In the genomic region with DNA sequence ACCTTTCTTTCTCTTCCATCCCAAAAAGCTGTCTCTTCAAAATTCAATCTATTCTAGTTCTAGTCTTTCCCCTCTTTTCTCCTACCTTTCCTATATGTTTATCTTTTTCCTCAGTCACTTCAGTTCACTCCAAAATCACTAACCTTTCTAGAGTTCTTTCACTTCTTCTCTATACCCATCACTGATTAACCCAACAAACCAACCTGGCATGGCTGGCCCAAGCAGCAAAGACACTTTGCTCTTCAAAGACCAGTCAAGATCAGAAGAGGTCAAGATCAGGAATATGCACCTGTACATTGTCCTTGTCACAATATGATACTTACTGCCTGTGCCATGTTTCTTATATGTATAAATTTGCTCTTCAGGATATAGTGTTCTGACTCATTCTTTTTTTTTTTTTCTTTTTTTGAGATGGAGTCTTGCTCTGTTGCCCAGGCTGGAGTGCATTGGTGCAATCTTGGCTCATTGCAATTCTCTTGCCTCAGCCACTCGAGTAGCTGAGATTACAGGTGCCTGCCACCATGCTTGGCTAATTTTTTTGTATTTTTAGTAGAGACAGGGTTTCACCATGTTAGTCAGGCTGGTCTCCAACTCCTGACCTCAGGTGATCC, we compare ENCODE assay signal across 24 cellular contexts.
"Had no signal": no experiment of that assay in that cellular context is flagged by ENCODE, and none has a peak within 500 bp of the region (broad histone marks: within the 10 kb centered on the region; RNA-seq: fewer than 3 reads in every experiment).

No MANE protein-coding gene starts in this region.

- H3K27ac Mint-ChIP-seq: activated CD8-positive, alpha-beta T cell treated with anti-CD3 and anti-CD28 coated beads, Interleukin-2, amount 10 ng/mL, durations not matched to agents 7 days and 5 days; activated naive CD8-positive, alpha-beta T cell treated with anti-CD3 and anti-CD28 coated beads, Interleukin-2, amount 10 ng/mL, durations not matched to agents 7 days and 5 days; T-helper 1 cell treated with Interleukin-12 subunit alpha and Interleukin-12 subunit beta and Interleukin-4 antibody, amounts not matched to agents 30 μg/mL and 1 μg/mL, for 36 hours; WTC11 had no signal

- DNase-seq: activated CD4-positive, alpha-beta T cell treated with anti-CD3 and anti-CD28 coated beads for 48 hours; activated CD4-positive, alpha-beta T cell treated with anti-CD3 and anti-CD28 coated beads, Interleukin-2, amount 50 U/mL, for 4 hours; activated CD4-positive, CD25-positive, alpha-beta regulatory T cell treated with anti-CD3 and anti-CD28 coated beads, Interleukin-2, amount 50 U/mL, for 72 hours; activated CD8-positive, alpha-beta memory T cell treated with anti-CD3 and anti-CD28 coated beads, Interleukin-2, amount 50 U/mL, for 48 hours; activated CD8-positive, alpha-beta T cell treated with anti-CD3 and anti-CD28 coated beads, Interleukin-2, amount 10 ng/mL, durations not matched to agents 7 days and 5 days; activated naive CD4-positive, alpha-beta T cell treated with anti-CD3 and anti-CD28 coated beads, Interleukin-2, amount 50 U/mL, for 16 hours; activated naive CD8-positive, alpha-beta T cell treated with anti-CD3 and anti-CD28 coated beads, Interleukin-2, amount 10 ng/mL, durations not matched to agents 7 days and 5 days; activated T-cell treated with anti-CD3 and anti-CD28 coated beads, Interleukin-2, amount 50 U/mL, for 1 hour; adrenal gland; anterior cingulate cortex; cerebellar nuclear complex; MG63; MV-4-11; NCI-H1092 treated with DMSO at 0.1 percent for 48 hours; NCI-H1417 treated with DMSO at 0.1 percent for 48 hours; NCI-H1694 treated with DMSO at 0.1 percent for 48 hours; NCI-H2029 treated with DMSO at 0.1 percent for 48 hours; NCI-H345; NCI-H510A; NCI-H526 treated with DMSO at 0.1 percent for 48 hours; PC-3; SHP77 treated with DMSO at 0.1 percent for 48 hours had no signal

- H3K4me1 Mint-ChIP-seq: activated naive CD8-positive, alpha-beta T cell treated with anti-CD3 and anti-CD28 coated beads, Interleukin-2, amount 10 ng/mL, durations not matched to agents 7 days and 5 days; WTC11 had no signal

- H3K9me3 Mint-ChIP-seq: activated naive CD8-positive, alpha-beta T cell treated with anti-CD3 and anti-CD28 coated beads, Interleukin-2, amount 10 ng/mL, durations not matched to agents 7 days and 5 days; T-helper 1 cell treated with Interleukin-12 subunit alpha and Interleukin-12 subunit beta and Interleukin-4 antibody, amounts not matched to agents 30 μg/mL and 1 μg/mL, for 36 hours; WTC11 had no signal

- H3K4me3 Mint-ChIP-seq: activated CD8-positive, alpha-beta T cell treated with anti-CD3 and anti-CD28 coated beads, Interleukin-2, amount 10 ng/mL, durations not matched to agents 7 days and 5 days; activated naive CD8-positive, alpha-beta T cell treated with anti-CD3 and anti-CD28 coated beads, Interleukin-2, amount 10 ng/mL, durations not matched to agents 7 days and 5 days; T-helper 1 cell treated with Interleukin-12 subunit alpha and Interleukin-12 subunit beta and Interleukin-4 antibody, amounts not matched to agents 30 μg/mL and 1 μg/mL, for 36 hours; WTC11 had no signal

- H3K27me3 Mint-ChIP-seq: activated naive CD8-positive, alpha-beta T cell treated with anti-CD3 and anti-CD28 coated beads, Interleukin-2, amount 10 ng/mL, durations not matched to agents 7 days and 5 days had no signal

- H3K36me3 Mint-ChIP-seq: activated naive CD8-positive, alpha-beta T cell treated with anti-CD3 and anti-CD28 coated beads, Interleukin-2, amount 10 ng/mL, durations not matched to agents 7 days and 5 days; WTC11 had no signal

- ATAC-seq: activated CD8-positive, alpha-beta T cell treated with anti-CD3 and anti-CD28 coated beads, Interleukin-2, amount 10 ng/mL, durations not matched to agents 7 days and 5 days; PC-3; WTC11 had no signal
